ENCODE assay signal across 1 cellular context in the genomic region with DNA sequence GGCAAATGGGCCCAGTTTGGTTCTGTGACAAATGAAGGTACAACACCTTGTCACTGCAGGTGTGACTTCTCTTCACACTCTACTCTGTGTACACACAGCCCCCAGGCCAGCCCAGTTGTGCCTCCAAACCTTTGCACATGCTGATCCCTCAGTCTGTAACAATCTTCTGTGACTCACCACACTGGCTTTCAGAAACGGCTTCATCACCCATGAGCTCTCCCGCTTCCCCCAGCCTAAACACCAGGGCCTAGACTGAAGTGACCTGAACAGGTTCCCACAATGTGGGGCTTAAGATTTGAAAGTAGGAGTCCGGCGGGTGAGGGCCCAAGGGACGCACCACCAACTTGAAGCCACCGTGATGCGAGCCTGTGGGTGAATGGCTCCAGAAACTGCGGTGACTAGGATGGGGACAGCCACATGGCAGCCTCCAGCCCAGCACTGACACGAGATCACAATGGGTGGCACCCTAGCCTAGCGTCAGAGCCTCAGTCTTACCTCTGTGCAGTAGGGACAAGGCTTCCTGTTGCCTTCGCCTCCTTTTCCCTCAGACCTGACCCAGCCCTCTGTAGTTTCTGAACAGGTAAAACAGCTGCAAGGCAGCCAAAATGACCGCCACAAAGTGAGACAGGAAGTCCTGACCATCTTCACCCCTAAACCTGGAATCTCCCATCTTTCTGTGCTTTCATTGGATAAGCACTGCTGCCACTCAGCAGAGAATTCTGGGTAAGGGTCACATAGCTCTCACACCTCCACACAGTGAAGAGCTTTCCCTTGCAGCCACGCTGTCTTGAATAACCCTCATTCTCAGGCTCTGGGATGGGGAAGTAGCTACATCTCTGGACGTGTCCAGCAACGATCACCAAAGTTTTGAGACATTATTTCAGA.
TF ChIP-seq lines count a peak whose summit lies in the region.

No MANE protein-coding gene starts in this region.

TF ChIP-seq in HepG2, 621 proteins besides CTCF, POLR2A, EP300 and RAD21 (continued from another document):
- TF ChIP-seq GABPA (IDR thresholded peaks at IDR 0.05; ENCODE audit: low read depth, low read length) (no peak), GABPA (CRISPR knock-in tag; IDR thresholded peaks at IDR 0.05; ENCODE audit: low read depth) (peak; percentile 80), ZNF816 (CRISPR knock-in tag; IDR thresholded peaks at IDR 0.05; ENCODE audit: borderline replicate concordance) (no peak), ZFP36 (IDR thresholded peaks at IDR 0.05; ENCODE audit: borderline replicate concordance, low read depth, low read length, partially characterized antibody) (no peak), ZEB1 (IDR thresholded peaks at IDR 0.05; ENCODE audit: insufficient replicate concordance, low read depth) (no peak), ZNF724P (CRISPR knock-in tag; IDR thresholded peaks at IDR 0.05; ENCODE audit: borderline replicate concordance) (no peak), ZNF850 (CRISPR knock-in tag; conservative IDR thresholded peaks at IDR 0.05) (no peak), CC2D1A (CRISPR knock-in tag; IDR thresholded peaks at IDR 0.05) (no peak), ZNF143 (CRISPR knock-in tag; IDR thresholded peaks at IDR 0.05) (peak; percentile 75), HNRNPK (IDR thresholded peaks at IDR 0.05; ENCODE audit: low read depth, low read length, poor library complexity, severe bottlenecking) (no peak), SPEN (CRISPR knock-in tag; IDR thresholded peaks at IDR 0.05; ENCODE audit: low read depth) (no peak), ASH2L (IDR thresholded peaks at IDR 0.05; ENCODE audit: insufficient read length, low read depth, low read length) (no peak), JUND (CRISPR knock-in tag; IDR thresholded peaks at IDR 0.05) (no peak), ZNF775 (CRISPR knock-in tag; IDR thresholded peaks at IDR 0.05; ENCODE audit: borderline replicate concordance) (no peak), ZNF570 (CRISPR knock-in tag; IDR thresholded peaks at IDR 0.05; ENCODE audit: borderline replicate concordance) (no peak), ZNF614 (CRISPR knock-in tag; IDR thresholded peaks at IDR 0.05; ENCODE audit: borderline replicate concordance) (no peak), ISX (CRISPR knock-in tag; conservative IDR thresholded peaks at IDR 0.05) (no peak)
- TF ChIP-seq, protein P1, sequence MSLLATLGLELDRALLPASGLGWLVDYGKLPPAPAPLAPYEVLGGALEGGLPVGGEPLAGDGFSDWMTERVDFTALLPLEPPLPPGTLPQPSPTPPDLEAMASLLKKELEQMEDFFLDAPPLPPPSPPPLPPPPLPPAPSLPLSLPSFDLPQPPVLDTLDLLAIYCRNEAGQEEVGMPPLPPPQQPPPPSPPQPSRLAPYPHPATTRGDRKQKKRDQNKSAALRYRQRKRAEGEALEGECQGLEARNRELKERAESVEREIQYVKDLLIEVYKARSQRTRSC (CRISPR knock-in tag; IDR thresholded peaks at IDR 0.05; ENCODE audit: low read depth), result no peak
- TF ChIP-seq, protein P2, sequence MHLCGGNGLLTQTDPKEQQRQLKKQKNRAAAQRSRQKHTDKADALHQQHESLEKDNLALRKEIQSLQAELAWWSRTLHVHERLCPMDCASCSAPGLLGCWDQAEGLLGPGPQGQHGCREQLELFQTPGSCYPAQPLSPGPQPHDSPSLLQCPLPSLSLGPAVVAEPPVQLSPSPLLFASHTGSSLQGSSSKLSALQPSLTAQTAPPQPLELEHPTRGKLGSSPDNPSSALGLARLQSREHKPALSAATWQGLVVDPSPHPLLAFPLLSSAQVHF (CRISPR knock-in tag; IDR thresholded peaks at IDR 0.05), result no peak
- TF ChIP-seq, protein P3, sequence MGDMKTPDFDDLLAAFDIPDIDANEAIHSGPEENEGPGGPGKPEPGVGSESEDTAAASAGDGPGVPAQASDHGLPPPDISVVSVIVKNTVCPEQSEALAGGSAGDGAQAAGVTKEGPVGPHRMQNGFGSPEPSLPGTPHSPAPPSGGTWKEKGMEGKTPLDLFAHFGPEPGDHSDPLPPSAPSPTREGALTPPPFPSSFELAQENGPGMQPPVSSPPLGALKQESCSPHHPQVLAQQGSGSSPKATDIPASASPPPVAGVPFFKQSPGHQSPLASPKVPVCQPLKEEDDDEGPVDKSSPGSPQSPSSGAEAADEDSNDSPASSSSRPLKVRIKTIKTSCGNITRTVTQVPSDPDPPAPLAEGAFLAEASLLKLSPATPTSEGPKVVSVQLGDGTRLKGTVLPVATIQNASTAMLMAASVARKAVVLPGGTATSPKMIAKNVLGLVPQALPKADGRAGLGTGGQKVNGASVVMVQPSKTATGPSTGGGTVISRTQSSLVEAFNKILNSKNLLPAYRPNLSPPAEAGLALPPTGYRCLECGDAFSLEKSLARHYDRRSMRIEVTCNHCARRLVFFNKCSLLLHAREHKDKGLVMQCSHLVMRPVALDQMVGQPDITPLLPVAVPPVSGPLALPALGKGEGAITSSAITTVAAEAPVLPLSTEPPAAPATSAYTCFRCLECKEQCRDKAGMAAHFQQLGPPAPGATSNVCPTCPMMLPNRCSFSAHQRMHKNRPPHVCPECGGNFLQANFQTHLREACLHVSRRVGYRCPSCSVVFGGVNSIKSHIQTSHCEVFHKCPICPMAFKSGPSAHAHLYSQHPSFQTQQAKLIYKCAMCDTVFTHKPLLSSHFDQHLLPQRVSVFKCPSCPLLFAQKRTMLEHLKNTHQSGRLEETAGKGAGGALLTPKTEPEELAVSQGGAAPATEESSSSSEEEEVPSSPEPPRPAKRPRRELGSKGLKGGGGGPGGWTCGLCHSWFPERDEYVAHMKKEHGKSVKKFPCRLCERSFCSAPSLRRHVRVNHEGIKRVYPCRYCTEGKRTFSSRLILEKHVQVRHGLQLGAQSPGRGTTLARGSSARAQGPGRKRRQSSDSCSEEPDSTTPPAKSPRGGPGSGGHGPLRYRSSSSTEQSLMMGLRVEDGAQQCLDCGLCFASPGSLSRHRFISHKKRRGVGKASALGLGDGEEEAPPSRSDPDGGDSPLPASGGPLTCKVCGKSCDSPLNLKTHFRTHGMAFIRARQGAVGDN (CRISPR knock-in tag; IDR thresholded peaks at IDR 0.05), result peak; percentile 39
- TF ChIP-seq, protein P4, sequence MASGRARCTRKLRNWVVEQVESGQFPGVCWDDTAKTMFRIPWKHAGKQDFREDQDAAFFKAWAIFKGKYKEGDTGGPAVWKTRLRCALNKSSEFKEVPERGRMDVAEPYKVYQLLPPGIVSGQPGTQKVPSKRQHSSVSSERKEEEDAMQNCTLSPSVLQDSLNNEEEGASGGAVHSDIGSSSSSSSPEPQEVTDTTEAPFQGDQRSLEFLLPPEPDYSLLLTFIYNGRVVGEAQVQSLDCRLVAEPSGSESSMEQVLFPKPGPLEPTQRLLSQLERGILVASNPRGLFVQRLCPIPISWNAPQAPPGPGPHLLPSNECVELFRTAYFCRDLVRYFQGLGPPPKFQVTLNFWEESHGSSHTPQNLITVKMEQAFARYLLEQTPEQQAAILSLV (CRISPR knock-in tag; IDR thresholded peaks at IDR 0.05; ENCODE audit: borderline replicate concordance), result no peak
- TF ChIP-seq, protein P5, sequence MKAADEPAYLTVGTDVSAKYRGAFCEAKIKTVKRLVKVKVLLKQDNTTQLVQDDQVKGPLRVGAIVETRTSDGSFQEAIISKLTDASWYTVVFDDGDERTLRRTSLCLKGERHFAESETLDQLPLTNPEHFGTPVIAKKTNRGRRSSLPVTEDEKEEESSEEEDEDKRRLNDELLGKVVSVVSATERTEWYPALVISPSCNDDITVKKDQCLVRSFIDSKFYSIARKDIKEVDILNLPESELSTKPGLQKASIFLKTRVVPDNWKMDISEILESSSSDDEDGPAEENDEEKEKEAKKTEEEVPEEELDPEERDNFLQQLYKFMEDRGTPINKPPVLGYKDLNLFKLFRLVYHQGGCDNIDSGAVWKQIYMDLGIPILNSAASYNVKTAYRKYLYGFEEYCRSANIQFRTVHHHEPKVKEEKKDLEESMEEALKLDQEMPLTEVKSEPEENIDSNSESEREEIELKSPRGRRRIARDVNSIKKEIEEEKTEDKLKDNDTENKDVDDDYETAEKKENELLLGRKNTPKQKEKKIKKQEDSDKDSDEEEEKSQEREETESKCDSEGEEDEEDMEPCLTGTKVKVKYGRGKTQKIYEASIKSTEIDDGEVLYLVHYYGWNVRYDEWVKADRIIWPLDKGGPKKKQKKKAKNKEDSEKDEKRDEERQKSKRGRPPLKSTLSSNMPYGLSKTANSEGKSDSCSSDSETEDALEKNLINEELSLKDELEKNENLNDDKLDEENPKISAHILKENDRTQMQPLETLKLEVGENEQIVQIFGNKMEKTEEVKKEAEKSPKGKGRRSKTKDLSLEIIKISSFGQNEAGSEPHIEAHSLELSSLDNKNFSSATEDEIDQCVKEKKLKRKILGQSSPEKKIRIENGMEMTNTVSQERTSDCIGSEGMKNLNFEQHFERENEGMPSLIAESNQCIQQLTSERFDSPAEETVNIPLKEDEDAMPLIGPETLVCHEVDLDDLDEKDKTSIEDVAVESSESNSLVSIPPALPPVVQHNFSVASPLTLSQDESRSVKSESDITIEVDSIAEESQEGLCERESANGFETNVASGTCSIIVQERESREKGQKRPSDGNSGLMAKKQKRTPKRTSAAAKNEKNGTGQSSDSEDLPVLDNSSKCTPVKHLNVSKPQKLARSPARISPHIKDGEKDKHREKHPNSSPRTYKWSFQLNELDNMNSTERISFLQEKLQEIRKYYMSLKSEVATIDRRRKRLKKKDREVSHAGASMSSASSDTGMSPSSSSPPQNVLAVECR (CRISPR knock-in tag; IDR thresholded peaks at IDR 0.05; ENCODE audit: borderline replicate concordance), result no peak
- TF ChIP-seq, protein P6, sequence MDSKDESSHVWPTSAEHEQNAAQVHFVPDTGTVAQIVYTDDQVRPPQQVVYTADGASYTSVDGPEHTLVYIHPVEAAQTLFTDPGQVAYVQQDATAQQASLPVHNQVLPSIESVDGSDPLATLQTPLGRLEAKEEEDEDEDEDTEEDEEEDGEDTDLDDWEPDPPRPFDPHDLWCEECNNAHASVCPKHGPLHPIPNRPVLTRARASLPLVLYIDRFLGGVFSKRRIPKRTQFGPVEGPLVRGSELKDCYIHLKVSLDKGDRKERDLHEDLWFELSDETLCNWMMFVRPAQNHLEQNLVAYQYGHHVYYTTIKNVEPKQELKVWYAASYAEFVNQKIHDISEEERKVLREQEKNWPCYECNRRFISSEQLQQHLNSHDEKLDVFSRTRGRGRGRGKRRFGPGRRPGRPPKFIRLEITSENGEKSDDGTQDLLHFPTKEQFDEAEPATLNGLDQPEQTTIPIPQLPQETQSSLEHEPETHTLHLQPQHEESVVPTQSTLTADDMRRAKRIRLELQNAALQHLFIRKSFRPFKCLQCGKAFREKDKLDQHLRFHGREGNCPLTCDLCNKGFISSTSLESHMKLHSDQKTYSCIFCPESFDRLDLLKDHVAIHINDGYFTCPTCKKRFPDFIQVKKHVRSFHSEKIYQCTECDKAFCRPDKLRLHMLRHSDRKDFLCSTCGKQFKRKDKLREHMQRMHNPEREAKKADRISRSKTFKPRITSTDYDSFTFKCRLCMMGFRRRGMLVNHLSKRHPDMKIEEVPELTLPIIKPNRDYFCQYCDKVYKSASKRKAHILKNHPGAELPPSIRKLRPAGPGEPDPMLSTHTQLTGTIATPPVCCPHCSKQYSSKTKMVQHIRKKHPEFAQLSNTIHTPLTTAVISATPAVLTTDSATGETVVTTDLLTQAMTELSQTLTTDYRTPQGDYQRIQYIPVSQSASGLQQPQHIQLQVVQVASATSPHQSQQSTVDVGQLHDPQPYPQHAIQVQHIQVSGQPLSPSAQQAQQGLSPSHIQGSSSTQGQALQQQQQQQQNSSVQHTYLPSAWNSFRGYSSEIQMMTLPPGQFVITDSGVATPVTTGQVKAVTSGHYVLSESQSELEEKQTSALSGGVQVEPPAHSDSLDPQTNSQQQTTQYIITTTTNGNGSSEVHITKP (CRISPR knock-in tag; IDR thresholded peaks at IDR 0.05; ENCODE audit: low read depth), result 0 out of 2 replicates have a peak, but pooled peaks have one; percentile 42
